9 cellular contexts compared by ENCODE assay signal in the genomic region with DNA sequence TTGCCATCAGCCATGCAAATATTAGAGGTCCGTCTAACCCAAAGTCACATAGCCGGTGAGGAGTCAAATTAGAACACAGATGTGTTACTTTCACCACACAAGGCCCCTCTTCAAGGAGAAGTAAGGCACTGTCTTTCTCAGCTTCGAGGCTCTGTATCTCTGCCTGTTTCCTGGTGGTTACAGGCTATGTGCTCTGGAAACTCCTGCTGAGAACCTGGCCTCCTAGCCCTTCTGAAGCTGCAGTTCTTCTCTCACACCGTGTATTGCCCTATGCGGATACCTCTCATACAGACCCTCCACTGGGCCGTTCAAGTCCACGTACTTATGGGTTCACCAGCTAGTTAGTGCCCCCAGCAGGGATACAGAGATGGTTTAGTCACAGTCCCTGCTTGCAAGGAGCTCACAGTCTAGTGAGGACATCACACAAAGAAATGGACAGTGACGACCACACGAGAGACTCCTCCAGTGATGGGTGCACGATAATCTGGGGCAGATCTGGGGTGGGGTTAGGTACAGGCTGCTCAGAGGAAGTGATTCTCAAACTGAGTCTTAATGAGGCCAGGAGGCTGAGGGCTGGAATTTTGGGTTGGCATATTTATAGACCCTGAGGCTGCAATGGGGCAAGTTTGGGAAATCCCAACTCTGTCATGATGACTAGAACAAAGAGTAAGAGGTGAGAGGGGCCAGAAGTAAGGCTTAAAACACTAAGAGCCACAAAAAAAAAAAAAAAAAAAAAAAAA. TPM values are rescaled to one million over a fixed set of nuclear protein-coding genes. Genes with fewer than 3 reads are reported as not detected.
A peak's percentile ranks its signal among the peaks of the same experiment; 100 is the strongest.
DNase-seq lines count a peak whose midpoint lies in the region; ATAC-seq and TF ChIP-seq lines count a peak whose summit lies in the region.
"Had no signal": no experiment of that assay in that cellular context is flagged by ENCODE, and none has a peak within 500 bp of the region (broad histone marks: within the 10 kb centered on the region; RNA-seq: fewer than 3 reads in every experiment).

No MANE protein-coding gene starts in this region.

- 0 out of 2 replicates have a peak, but pooled peaks cover 25% of the 10 kb centered on the region for H4K20me1 ChIP-seq in SK-N-SH (ENCODE audit: insufficient read depth)

- no peak overlapping the region for H2AFZ ChIP-seq in SK-N-SH (ENCODE audit: low read depth)

- POLR2A ChIA-PET in SK-N-SH (lab: Yijun Ruan, JAX) = no interaction called here

- no peak for TF ChIP-seq EP300 in SK-N-SH (IDR thresholded peaks at IDR 0.05; ENCODE audit: borderline replicate concordance in 1 of 2, low read depth in 1 of 2, low read length in 1 of 2)

- intact Hi-C loops in posterior cingulate gyrus (cut with DNase I) = no loop called here
- intact Hi-C loops in left ventricle myocardium inferior (cut with micrococcal nuclease) = no loop called here

- H3F3A ChIP-seq in SK-N-SH (replicated peaks; ENCODE audit: insufficient read depth) = no peaks in the 10 kb centered on the region

- DNase-seq in endodermal cell = no peak
- no peak for DNase-seq in posterior cingulate gyrus
- no peak for DNase-seq in left ventricle myocardium inferior
- no peak for DNase-seq in globus pallidus (ENCODE audit: low spot score)
- no peak for DNase-seq in SK-N-SH
- DNase-seq: left colon had no signal

- WGBS in endodermal cell (ENCODE audit: insufficient coverage in 1 of 2, insufficient read length in 1 of 2), 2 experiments = 94 to 97% methylated on average over 10 of the region's 10 CpGs
- 93% methylated on average over 10 of the region's 10 CpGs for WGBS in SK-N-SH (ENCODE audit: low lambda C conversion rate)

- H3K27me3 ChIP-seq in endodermal cell (ENCODE audit: control insufficient read depth, insufficient read depth, low read length, poor library complexity, severe bottlenecking) (no peaks in the 10 kb centered on the region), left ventricle myocardium inferior (ENCODE audit: low read depth) (no peaks in the 10 kb centered on the region), SK-N-SH (ENCODE audit: insufficient read depth) (no peaks in the 10 kb centered on the region)

- H3K4me3 Mint-ChIP-seq in endodermal cell = no peak overlapping the region

- peaks cover 43% of the 10 kb centered on the region; the same call in 1 of the 2 replicates for H3K79me2 ChIP-seq in SK-N-SH (ENCODE audit: insufficient read depth)

- H3K9me3 ChIP-seq in endodermal cell (ENCODE audit: control insufficient read depth, low read length) (no peaks in the 10 kb centered on the region), left ventricle myocardium inferior (replicated peaks) (no peaks in the 10 kb centered on the region), SK-N-SH (no peaks in the 10 kb centered on the region)

- CTCF ChIA-PET in SK-N-SH (lab: Yijun Ruan, JAX) = no interaction called here

- H3K4me3 ChIP-seq in endodermal cell (ENCODE audit: low read length) = no peak overlapping the region
- no peak overlapping the region for H3K4me3 ChIP-seq in left ventricle myocardium inferior
- no peak overlapping the region for H3K4me3 ChIP-seq in SK-N-SH (ENCODE audit: low read depth in 2 of 2, low read length in 1 of 2)

- no peaks in the 10 kb centered on the region for H3K9me2 ChIP-seq in SK-N-SH

- H3K9ac ChIP-seq in endodermal cell (ENCODE audit: extremely low read depth, low read length, poor library complexity, severe bottlenecking) (no peak overlapping the region), SK-N-SH (no peak overlapping the region)

- no peaks in the 10 kb centered on the region for H3K27me3 Mint-ChIP-seq in endodermal cell (ENCODE audit: insufficient read depth)

- H3K4me1 ChIP-seq in endodermal cell (ENCODE audit: control insufficient read depth, insufficient read depth, low read length) = no peaks in the 10 kb centered on the region
- peaks cover 16% of the 10 kb centered on the region for H3K4me1 ChIP-seq in left ventricle myocardium inferior
- peaks cover 0 to 3% of the 10 kb centered on the region in 2 experiments; a peak in 1 of 4 replicates for H3K4me1 ChIP-seq in SK-N-SH (ENCODE audit: control insufficient read depth in 1 of 2, insufficient read depth in 2 of 2, low read depth in 1 of 2, low read length in 1 of 2)

- H3K36me3 ChIP-seq in endodermal cell (ENCODE audit: control insufficient read depth, insufficient read depth, low read length) (no peaks in the 10 kb centered on the region), left ventricle myocardium inferior (no peaks in the 10 kb centered on the region), SK-N-SH (replicated peaks in 1 of 2; ENCODE audit: control insufficient read depth in 1 of 2, insufficient read depth in 2 of 2, low read length in 1 of 2) (peaks cover 0 to under 1% of the 10 kb centered on the region in 2 experiments)

- no peak for TF ChIP-seq RAD21 in SK-N-SH (IDR thresholded peaks at IDR 0.05; ENCODE audit: low read length)

- no peaks in the 10 kb centered on the region for H3K9me3 Mint-ChIP-seq in endodermal cell

- TF ChIP-seq CTCF in endodermal cell (conservative IDR thresholded peaks at IDR 0.05) (no peak), left ventricle myocardium inferior (IDR thresholded peaks at IDR 0.05; ENCODE audit: borderline replicate concordance) (no peak), SK-N-SH (IDR thresholded peaks at IDR 0.05) (no peak)

- H3K27ac Mint-ChIP-seq in endodermal cell = peak overlapping the region; percentile 27

- H3K4me2 ChIP-seq in SK-N-SH = no peak overlapping the region

- ATAC-seq in GM18511 (IDR thresholded peaks at IDR 0.05; ENCODE audit: unreplicated experiment) = peak; percentile 69
- ATAC-seq in GM21381 (IDR thresholded peaks at IDR 0.05; ENCODE audit: unreplicated experiment) = peak; percentile 64
- peak; percentile 65 for ATAC-seq in HG03442 (IDR thresholded peaks at IDR 0.05; ENCODE audit: unreplicated experiment)
- ATAC-seq: left colon had no signal

- H3K4me1 Mint-ChIP-seq in endodermal cell = peaks cover 10% of the 10 kb centered on the region

- peaks cover 15% of the 10 kb centered on the region for H3K36me3 Mint-ChIP-seq in endodermal cell (ENCODE audit: low read depth)

- H3K27ac ChIP-seq in endodermal cell (ENCODE audit: low read depth, low read length) = no peak overlapping the region
- no peak overlapping the region for H3K27ac ChIP-seq in left ventricle myocardium inferior (replicated peaks)
- H3K27ac ChIP-seq in SK-N-SH (ENCODE audit: low read depth in 2 of 2, low read length in 1 of 2) = no peak overlapping the region

TF ChIP-seq in SK-N-SH, 30 proteins besides CTCF, POLR2A, EP300 and RAD21 (continues in another document):
- TF ChIP-seq RFX5 (IDR thresholded peaks at IDR 0.05; ENCODE audit: low read length) = no peak
- no peak for TF ChIP-seq TAF1 (IDR thresholded peaks at IDR 0.05; ENCODE audit: borderline replicate concordance, low read depth, low read length)
- TF ChIP-seq, protein P1, sequence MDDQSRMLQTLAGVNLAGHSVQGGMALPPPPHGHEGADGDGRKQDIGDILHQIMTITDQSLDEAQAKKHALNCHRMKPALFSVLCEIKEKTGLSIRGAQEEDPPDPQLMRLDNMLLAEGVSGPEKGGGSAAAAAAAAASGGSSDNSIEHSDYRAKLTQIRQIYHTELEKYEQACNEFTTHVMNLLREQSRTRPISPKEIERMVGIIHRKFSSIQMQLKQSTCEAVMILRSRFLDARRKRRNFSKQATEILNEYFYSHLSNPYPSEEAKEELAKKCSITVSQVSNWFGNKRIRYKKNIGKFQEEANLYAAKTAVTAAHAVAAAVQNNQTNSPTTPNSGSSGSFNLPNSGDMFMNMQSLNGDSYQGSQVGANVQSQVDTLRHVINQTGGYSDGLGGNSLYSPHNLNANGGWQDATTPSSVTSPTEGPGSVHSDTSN (IDR thresholded peaks at IDR 0.05) = no peak
- TF ChIP-seq NFIC (IDR thresholded peaks at IDR 0.05; ENCODE audit: borderline replicate concordance) = no peak
- TF ChIP-seq, protein P2, sequence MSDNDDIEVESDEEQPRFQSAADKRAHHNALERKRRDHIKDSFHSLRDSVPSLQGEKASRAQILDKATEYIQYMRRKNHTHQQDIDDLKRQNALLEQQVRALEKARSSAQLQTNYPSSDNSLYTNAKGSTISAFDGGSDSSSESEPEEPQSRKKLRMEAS (IDR thresholded peaks at IDR 0.05; ENCODE audit: low read depth) = no peak
- TF ChIP-seq, protein P3, sequence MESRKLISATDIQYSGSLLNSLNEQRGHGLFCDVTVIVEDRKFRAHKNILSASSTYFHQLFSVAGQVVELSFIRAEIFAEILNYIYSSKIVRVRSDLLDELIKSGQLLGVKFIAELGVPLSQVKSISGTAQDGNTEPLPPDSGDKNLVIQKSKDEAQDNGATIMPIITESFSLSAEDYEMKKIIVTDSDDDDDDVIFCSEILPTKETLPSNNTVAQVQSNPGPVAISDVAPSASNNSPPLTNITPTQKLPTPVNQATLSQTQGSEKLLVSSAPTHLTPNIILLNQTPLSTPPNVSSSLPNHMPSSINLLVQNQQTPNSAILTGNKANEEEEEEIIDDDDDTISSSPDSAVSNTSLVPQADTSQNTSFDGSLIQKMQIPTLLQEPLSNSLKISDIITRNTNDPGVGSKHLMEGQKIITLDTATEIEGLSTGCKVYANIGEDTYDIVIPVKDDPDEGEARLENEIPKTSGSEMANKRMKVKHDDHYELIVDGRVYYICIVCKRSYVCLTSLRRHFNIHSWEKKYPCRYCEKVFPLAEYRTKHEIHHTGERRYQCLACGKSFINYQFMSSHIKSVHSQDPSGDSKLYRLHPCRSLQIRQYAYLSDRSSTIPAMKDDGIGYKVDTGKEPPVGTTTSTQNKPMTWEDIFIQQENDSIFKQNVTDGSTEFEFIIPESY (IDR thresholded peaks at IDR 0.05; ENCODE audit: borderline replicate concordance, low read depth) = no peak

RNA-seq across cellular contexts. Expression of a gene that starts 22.8 kb away (rescaled TPM):
- 10 to 100 TPM; 33.3 to 42.4 TPM for total RNA-seq in endodermal cell
- polyA plus RNA-seq in endodermal cell (2013, experiment 1 of 2) = 28.2 TPM
- 26.4 TPM for polyA plus RNA-seq in endodermal cell (2013, experiment 2 of 2)
- 29.1 TPM for total RNA-seq in left ventricle myocardium inferior
- polyA plus RNA-seq in SK-N-SH (2012; rRNA removed) = 14.5 and 17.7 TPM in 2 replicates
- polyA plus RNA-seq in SK-N-SH (2012; cell fraction: cytosol; rRNA removed) = 18.0 and 18.4 TPM in 2 replicates
- polyA plus RNA-seq in SK-N-SH (2012; cell fraction: nucleus; rRNA removed) = 20.3 and 24.9 TPM in 2 replicates

RNA-seq across cellular contexts. Expression of a gene that starts 28.8 kb away (rescaled TPM):
- total RNA-seq in endodermal cell (1,000 to 10,000 TPM; 1,338 to 1,473 TPM), left ventricle myocardium inferior (684 TPM)
- polyA plus RNA-seq in endodermal cell (2013, experiment 1 of 2) = 1,683 TPM
- 1,573 TPM for polyA plus RNA-seq in endodermal cell (2013, experiment 2 of 2)
- polyA plus RNA-seq in SK-N-SH (2012; rRNA removed) = 2,231 and 2,255 TPM in 2 replicates
- polyA plus RNA-seq in SK-N-SH (2012; cell fraction: cytosol; rRNA removed) = 3,260 and 4,153 TPM in 2 replicates
- polyA plus RNA-seq in SK-N-SH (2012; cell fraction: nucleus; rRNA removed) = 350 and 516 TPM in 2 replicates

RNA-seq across cellular contexts. Expression of a gene that starts 57.8 kb away (rescaled TPM):
- total RNA-seq in endodermal cell (10 to 100 TPM; 62.5 to 71.3 TPM), left ventricle myocardium inferior (40.3 TPM)
- 47.3 TPM for polyA plus RNA-seq in endodermal cell (2013, experiment 1 of 2)
- polyA plus RNA-seq in endodermal cell (2013, experiment 2 of 2) = 42.7 TPM
- polyA plus RNA-seq in SK-N-SH (2012; rRNA removed) = 36.3 and 41.8 TPM in 2 replicates
- 46.8 and 56.6 TPM in 2 replicates for polyA plus RNA-seq in SK-N-SH (2012; cell fraction: cytosol; rRNA removed)
- polyA plus RNA-seq in SK-N-SH (2012; cell fraction: nucleus; rRNA removed) = 30.0 and 34.5 TPM in 2 replicates
